Comparison of ENCODE assay signal across 11 cellular contexts in the genomic region with DNA sequence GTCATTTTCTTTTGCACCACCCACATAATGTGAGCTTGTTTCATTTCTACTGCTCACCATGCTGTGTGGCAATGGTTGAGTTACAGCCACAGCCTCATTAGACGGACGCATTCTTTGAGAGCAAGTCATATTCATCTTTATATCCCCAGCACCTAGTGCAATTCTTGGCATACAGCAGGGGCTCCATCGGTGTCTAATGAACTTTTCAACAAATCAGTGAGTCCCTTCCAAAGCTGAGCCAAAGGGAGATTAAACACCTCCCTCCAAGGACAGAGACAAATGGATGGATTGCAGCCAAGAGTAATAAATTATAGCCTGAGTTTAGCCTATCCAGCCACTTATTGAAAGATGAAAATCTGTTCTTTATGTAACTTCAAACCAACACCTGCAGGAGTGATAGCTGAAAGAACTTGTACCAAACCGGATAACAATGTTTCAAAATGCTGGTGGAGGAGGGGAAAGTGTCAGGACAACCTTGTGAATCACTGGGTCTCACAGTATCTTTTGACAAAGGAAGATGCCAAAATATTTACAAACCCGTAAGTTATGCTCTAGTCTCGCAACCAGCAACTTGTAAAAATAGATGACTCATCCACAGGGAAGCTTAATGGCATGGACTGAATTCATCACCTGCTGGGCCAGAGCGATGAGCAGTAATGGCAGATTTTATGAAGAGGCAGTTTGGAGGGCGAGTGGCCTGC.
DNase-seq lines count a peak whose midpoint lies in the region; ATAC-seq, FAIRE-seq and TF ChIP-seq lines count a peak whose summit lies in the region.
"Had no signal": no experiment of that assay in that cellular context is flagged by ENCODE, and none has a peak within 500 bp of the region (broad histone marks: within the 10 kb centered on the region; RNA-seq: fewer than 3 reads in every experiment).

No MANE protein-coding gene starts in this region.

- no peak overlapping the region for H3K27ac Mint-ChIP-seq in activated CD8-positive, alpha-beta T cell treated with anti-CD3 and anti-CD28 coated beads for 36 hours

- no peaks in the 10 kb centered on the region for H3K36me3 Mint-ChIP-seq in activated CD8-positive, alpha-beta T cell treated with anti-CD3 and anti-CD28 coated beads for 36 hours (ENCODE audit: low read depth)
- H3K36me3 Mint-ChIP-seq: CD4-positive, CD25-positive, alpha-beta regulatory T cell had no signal

- ATAC-seq in GM18511 (IDR thresholded peaks at IDR 0.05; ENCODE audit: unreplicated experiment) = no peak
- no peak for ATAC-seq in HG03196 (IDR thresholded peaks at IDR 0.05; ENCODE audit: unreplicated experiment)
- no peak for ATAC-seq in activated CD8-positive, alpha-beta T cell treated with anti-CD3 and anti-CD28 coated beads for 36 hours
- no peak for ATAC-seq in HG02678 (IDR thresholded peaks at IDR 0.05; ENCODE audit: unreplicated experiment)

- no peaks in the 10 kb centered on the region for H3K27me3 Mint-ChIP-seq in activated CD8-positive, alpha-beta T cell treated with anti-CD3 and anti-CD28 coated beads for 36 hours

- CTCF ChIA-PET in RWPE1 (lab: Yijun Ruan, JAX) = interaction anchor here (0.6 to 1.0 kb wide), 4 partner anchors 14 to 504 kb away, joined by 3 read pairs; no protein-coding TSS in a partner anchor
- CTCF ChIA-PET in activated CD8-positive, alpha-beta T cell treated with anti-CD3 and anti-CD28 coated beads for 36 hours (lab: Charles Lee) = no interaction called here

- no peak overlapping the region for H3K4me3 Mint-ChIP-seq in activated CD8-positive, alpha-beta T cell treated with anti-CD3 and anti-CD28 coated beads for 36 hours
- H3K4me3 Mint-ChIP-seq: CD4-positive, CD25-positive, alpha-beta regulatory T cell had no signal

- H3K4me1 Mint-ChIP-seq in activated CD8-positive, alpha-beta T cell treated with anti-CD3 and anti-CD28 coated beads for 36 hours (ENCODE audit: low read depth) = no peaks in the 10 kb centered on the region
- H3K4me1 Mint-ChIP-seq: CD4-positive, CD25-positive, alpha-beta regulatory T cell had no signal

- no peak overlapping the region for H3K4me3 ChIP-seq in fibroblast of villous mesenchyme (ENCODE audit: low read depth, low read length)

- TF ChIP-seq CTCF in RWPE1 (conservative IDR thresholded peaks at IDR 0.05; ENCODE audit: low read depth) = no peak
- no peak for TF ChIP-seq CTCF in fibroblast of villous mesenchyme (IDR thresholded peaks at IDR 0.05; ENCODE audit: insufficient read depth, low read depth, low read length)
- TF ChIP-seq CTCF in activated CD8-positive, alpha-beta T cell treated with anti-CD3 and anti-CD28 coated beads for 36 hours (IDR thresholded peaks at IDR 0.05) = no peak

- intact Hi-C loops in activated CD8-positive, alpha-beta T cell treated with anti-CD3 and anti-CD28 coated beads for 36 hours (cut with micrococcal nuclease) = no loop called here

- no peaks in the 10 kb centered on the region for H3K9me3 Mint-ChIP-seq in activated CD8-positive, alpha-beta T cell treated with anti-CD3 and anti-CD28 coated beads for 36 hours
- H3K9me3 Mint-ChIP-seq: CD4-positive, CD25-positive, alpha-beta regulatory T cell had no signal

- FAIRE-seq in HTR-8/SVneo (lab: Jason Lieb, UNC) = peak; percentile 88
- FAIRE-seq: endometrium had no signal

- POLR2A ChIA-PET in RWPE1 (lab: Yijun Ruan, JAX; ENCODE audit: low non-redundant PET) = no interaction called here
- POLR2A ChIA-PET in activated CD8-positive, alpha-beta T cell treated with anti-CD3 and anti-CD28 coated beads for 36 hours (lab: Charles Lee) = no interaction called here

- peak; percentile 99 for DNase-seq in A172 (ENCODE audit: low spot score)
- DNase-seq in HTR-8/SVneo (ENCODE audit: insufficient read length, low spot score) = peak; percentile 84
- DNase-seq in RWPE1 (ENCODE audit: low spot score) = peak; percentile 92
- DNase-seq in fibroblast of villous mesenchyme (ENCODE audit: low read depth) = peak; percentile 92
- DNase-seq in activated CD8-positive, alpha-beta T cell treated with anti-CD3 and anti-CD28 coated beads for 36 hours = no peak
- DNase-seq: activated CD4-positive, CD25-positive, alpha-beta regulatory T cell; CD4-positive, CD25-positive, alpha-beta regulatory T cell had no signal

- H3K27ac ChIP-seq in RWPE1 = peak overlapping the region; percentile 98
